ENCODE assay signal across 8 cellular contexts in genomic region chr18:74652392-74652988, GRCh38. TPM values are rescaled to one million over a fixed set of nuclear protein-coding genes. Genes with fewer than 3 reads are reported as not detected.
DNase-seq lines count a peak whose midpoint lies in the region; ATAC-seq and TF ChIP-seq lines count a peak whose summit lies in the region.

No MANE protein-coding gene starts in this region.

- CTCF ChIA-PET in Caco-2 (lab: Charles Lee): no interaction called here

- peak; percentile 65 for DNase-seq in NAMALWA (ENCODE audit: low spot score)
- DNase-seq in SW480 (ENCODE audit: low spot score): peak; percentile 13
- DNase-seq in superior temporal gyrus (ENCODE audit: extremely low spot score): peak; percentile 87
- DNase-seq in Caco-2: no peak

- intact Hi-C loops in Caco-2 (cut with micrococcal nuclease; ENCODE audit: unreplicated experiment): loop anchor here (5.0 to 10.0 kb wide), 3 partner anchors 242 to 392 kb away; no protein-coding TSS in a partner anchor

- no peak overlapping the region for H3K4me3 Mint-ChIP-seq in Caco-2 (ENCODE audit: unreplicated experiment)

- H3K27me3 ChIP-seq in gastroesophageal sphincter (no peaks in the 10 kb centered on the region), Caco-2 (replicated peaks; ENCODE audit: control insufficient read depth, insufficient read depth, low read length) (no peaks in the 10 kb centered on the region)

- H3K9me3 ChIP-seq in gastroesophageal sphincter: no peaks in the 10 kb centered on the region
- no peaks in the 10 kb centered on the region for H3K9me3 ChIP-seq in Caco-2

- no peak for TF ChIP-seq EP300 in gastroesophageal sphincter (IDR thresholded peaks at IDR 0.05)

- H3K27me3 Mint-ChIP-seq in Caco-2 (ENCODE audit: insufficient read depth, unreplicated experiment): no peaks in the 10 kb centered on the region

- no TSS peak for BruUV-seq in Caco-2 (replicated peaks; lab: Mats Ljungman, UMichigan)

- no peak for TF ChIP-seq POLR2A in gastroesophageal sphincter (IDR thresholded peaks at IDR 0.05)

- H3K4me1 ChIP-seq in gastroesophageal sphincter: no peaks in the 10 kb centered on the region
- H3K4me1 ChIP-seq in Caco-2: no peaks in the 10 kb centered on the region

- no peak overlapping the region for H3K27ac Mint-ChIP-seq in Caco-2 (ENCODE audit: unreplicated experiment)

- H3K4me1 Mint-ChIP-seq in Caco-2 (ENCODE audit: low read depth, unreplicated experiment): no peaks in the 10 kb centered on the region

- peaks cover 0 to 8% of the 10 kb centered on the region in 2 donors for H3K36me3 ChIP-seq in gastroesophageal sphincter
- no peaks in the 10 kb centered on the region for H3K36me3 ChIP-seq in Caco-2 (ENCODE audit: control insufficient read depth, insufficient read depth, low read length)

- 28 to 43% methylated on average over 4 of the region's 4 CpGs for WGBS in gastroesophageal sphincter (ENCODE audit: low coverage in 1 of 2), 2 donors

- H3K9me3 Mint-ChIP-seq in Caco-2 (ENCODE audit: unreplicated experiment): no peaks in the 10 kb centered on the region

- H3K4me3 ChIP-seq in gastroesophageal sphincter: no peak overlapping the region
- H3K4me3 ChIP-seq in Caco-2 (ENCODE audit: low read depth, low read length): no peak overlapping the region

- H3K27ac ChIP-seq in C4-2B (no peak overlapping the region), gastroesophageal sphincter (no peak overlapping the region)

- TF ChIP-seq CTCF in C4-2B (conservative IDR thresholded peaks at IDR 0.05) (peak; percentile 77), gastroesophageal sphincter (IDR thresholded peaks at IDR 0.05) (peak; percentile 37 to 56 (median 52)), Caco-2 (IDR thresholded peaks at IDR 0.05; ENCODE audit: insufficient read depth in 1 of 2, low read depth in 1 of 2, low read length in 1 of 2, severe bottlenecking in 1 of 2, unreplicated experiment in 1 of 2) (peak in 1 of 2 experiments; percentile 29)

- H3K36me3 Mint-ChIP-seq in Caco-2 (ENCODE audit: insufficient read depth, unreplicated experiment): no peaks in the 10 kb centered on the region

- POLR2A ChIA-PET in Caco-2 (lab: Charles Lee): no interaction called here

- ATAC-seq in GM18909 (IDR thresholded peaks at IDR 0.05; ENCODE audit: poor library complexity, unreplicated experiment) (peak; percentile 53), gastroesophageal sphincter (no peak), GM19023 (IDR thresholded peaks at IDR 0.05; ENCODE audit: unreplicated experiment) (no peak)

RNA-seq across cellular contexts. Expression of gene ZNF407, which starts 54.8 kb away (rescaled TPM):
- total RNA-seq in gastroesophageal sphincter (10 to 100 TPM; 18.1 to 29.1 (median 19.7) TPM), Caco-2 (2022) (4.7 and 5.4 TPM in 2 replicates)

Comparison
In these comparisons a context has a peak if more than half of its experiments do, and no peak if none do; other contexts are left out.
1. DNase-seq: peak in NAMALWA (single experiment), SW480 (single experiment) and superior temporal gyrus (single experiment); none in Caco-2 (0 of 2).